Comparison of ENCODE assay signal across 1 cellular context in the genomic region with DNA sequence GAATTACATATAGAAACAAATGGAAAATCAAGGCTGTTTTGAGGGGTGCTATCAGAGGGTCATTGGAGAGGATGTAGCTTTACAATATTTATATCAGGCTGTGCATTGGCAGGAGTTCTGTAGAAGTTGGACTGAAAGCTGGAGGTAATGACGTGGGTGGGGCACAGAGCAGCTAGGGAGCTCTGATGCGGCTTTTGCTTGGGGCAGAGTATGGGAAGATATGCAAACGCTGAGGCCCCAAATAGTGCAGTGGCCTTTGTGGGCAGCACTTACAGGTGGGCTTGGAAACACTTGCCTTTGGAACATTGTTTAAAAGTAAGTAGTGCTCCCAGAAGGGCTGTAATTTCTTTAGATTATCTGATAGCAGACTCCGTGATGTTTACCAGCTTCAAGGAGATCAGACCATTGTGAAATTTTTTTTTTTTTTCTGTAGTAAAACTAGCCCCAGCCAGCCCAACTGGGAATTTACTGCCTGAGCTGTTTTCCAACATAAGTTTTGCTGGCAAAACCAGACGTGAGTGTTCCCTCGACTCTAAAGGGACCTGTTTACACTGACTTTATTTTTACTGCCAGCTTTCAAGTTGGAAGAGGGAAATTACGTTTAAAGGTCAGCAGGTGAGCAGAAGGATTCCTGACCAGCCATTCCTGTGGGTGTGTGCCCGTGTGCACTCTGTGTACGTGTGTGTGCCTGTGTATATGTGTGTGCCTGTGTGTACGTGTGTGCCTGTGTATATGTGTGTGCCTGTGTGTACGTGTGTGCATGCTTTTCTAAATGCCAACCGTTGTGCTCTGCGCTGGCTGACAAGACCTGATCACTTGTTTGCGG.
TF ChIP-seq lines count a peak whose summit lies in the region.

MAB21L3 (plus strand) TSS at position 204 of the 826 bp plus-strand sequence. CDS start 1,217 bp downstream, outside the sequence.

TF ChIP-seq in IMR-90, 13 proteins besides CTCF, POLR2A, EP300 and RAD21 (continued from another document):
- TF ChIP-seq BHLHE40 (IDR thresholded peaks at IDR 0.05; ENCODE audit: low read depth, low read length) (no peak), MXI1 (IDR thresholded peaks at IDR 0.05; ENCODE audit: borderline replicate concordance, low read depth, low read length) (no peak), MAZ (IDR thresholded peaks at IDR 0.05; ENCODE audit: borderline replicate concordance, low read depth, low read length) (no peak)
